ENCODE assay signal across 1 cellular context in the genomic region with DNA sequence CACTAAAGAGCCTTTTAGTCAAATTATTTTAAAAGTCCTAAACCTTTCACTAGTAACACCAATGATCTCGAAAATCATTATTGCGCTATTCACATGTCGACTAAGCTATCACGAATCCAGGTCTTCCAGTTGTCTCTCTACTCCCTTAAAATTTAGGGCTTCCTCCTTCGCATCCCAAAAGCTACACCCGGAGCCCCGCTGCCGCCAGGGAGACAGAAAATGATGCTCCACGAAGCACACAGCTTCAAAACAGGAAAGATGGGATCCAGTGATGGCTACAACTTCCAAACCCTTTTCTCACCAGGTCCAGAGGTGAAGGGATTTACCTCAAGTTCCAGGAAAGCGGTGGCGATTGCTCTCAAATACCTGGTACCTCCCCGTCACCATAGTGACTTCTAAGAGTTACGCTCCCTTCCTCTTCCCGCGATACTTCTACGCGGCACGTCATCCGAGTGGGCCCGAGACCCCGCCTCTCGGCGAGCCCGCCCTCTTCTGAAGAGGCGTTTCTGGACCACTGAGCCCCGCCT.
TF ChIP-seq lines count a peak whose summit lies in the region.

A gene (minus strand): TSS at position 406 of the 527 bp plus-strand sequence. CDS start 14,625 bp downstream, outside the sequence.

TF ChIP-seq in H1, 55 proteins besides CTCF, POLR2A, EP300 and RAD21:
- peak; percentile 95 for TF ChIP-seq CREB1 (IDR thresholded peaks at IDR 0.05)
- TF ChIP-seq CBX8 (IDR thresholded peaks at IDR 0.05; ENCODE audit: borderline replicate concordance, low read depth, low read length) = no peak
- TF ChIP-seq YY1 (IDR thresholded peaks at IDR 0.05; ENCODE audit: low read depth, low read length) = no peak; the same call in 1 of the 2 replicates
- TF ChIP-seq KDM1A (IDR thresholded peaks at IDR 0.05; ENCODE audit: borderline replicate concordance, low read length) = no peak
- no peak for TF ChIP-seq SIRT6 (IDR thresholded peaks at IDR 0.05; ENCODE audit: low read length)
- no peak for TF ChIP-seq CHD1 (IDR thresholded peaks at IDR 0.05; ENCODE audit: low read depth, low read length)
- peak; percentile 15 for TF ChIP-seq TAF7 (optimal IDR thresholded peaks at IDR 0.05; ENCODE audit: borderline replicate concordance, low read depth, low read length)
- TF ChIP-seq, protein P1, sequence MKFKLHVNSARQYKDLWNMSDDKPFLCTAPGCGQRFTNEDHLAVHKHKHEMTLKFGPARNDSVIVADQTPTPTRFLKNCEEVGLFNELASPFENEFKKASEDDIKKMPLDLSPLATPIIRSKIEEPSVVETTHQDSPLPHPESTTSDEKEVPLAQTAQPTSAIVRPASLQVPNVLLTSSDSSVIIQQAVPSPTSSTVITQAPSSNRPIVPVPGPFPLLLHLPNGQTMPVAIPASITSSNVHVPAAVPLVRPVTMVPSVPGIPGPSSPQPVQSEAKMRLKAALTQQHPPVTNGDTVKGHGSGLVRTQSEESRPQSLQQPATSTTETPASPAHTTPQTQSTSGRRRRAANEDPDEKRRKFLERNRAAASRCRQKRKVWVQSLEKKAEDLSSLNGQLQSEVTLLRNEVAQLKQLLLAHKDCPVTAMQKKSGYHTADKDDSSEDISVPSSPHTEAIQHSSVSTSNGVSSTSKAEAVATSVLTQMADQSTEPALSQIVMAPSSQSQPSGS (IDR thresholded peaks at IDR 0.05; ENCODE audit: low read length) = no peak
- peak; percentile 98 for TF ChIP-seq CHD2 (IDR thresholded peaks at IDR 0.05; ENCODE audit: low read length)
- no peak for TF ChIP-seq EZH2 (IDR thresholded peaks at IDR 0.05; ENCODE audit: low read depth, low read length, severe bottlenecking)
- TF ChIP-seq, protein P2, sequence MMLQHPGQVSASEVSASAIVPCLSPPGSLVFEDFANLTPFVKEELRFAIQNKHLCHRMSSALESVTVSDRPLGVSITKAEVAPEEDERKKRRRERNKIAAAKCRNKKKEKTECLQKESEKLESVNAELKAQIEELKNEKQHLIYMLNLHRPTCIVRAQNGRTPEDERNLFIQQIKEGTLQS (IDR thresholded peaks at IDR 0.05; ENCODE audit: insufficient read depth, low read depth, low read length) = no peak
- no peak for TF ChIP-seq SIX5 (IDR thresholded peaks at IDR 0.05; ENCODE audit: low read depth, low read length)
- TF ChIP-seq GTF2F1 (IDR thresholded peaks at IDR 0.05; ENCODE audit: borderline replicate concordance, low read depth, low read length) = no peak
- TF ChIP-seq BCL11A (IDR thresholded peaks at IDR 0.05; ENCODE audit: low read depth in 2 of 2, low read length in 2 of 2) = no peak
- TF ChIP-seq, protein P3, sequence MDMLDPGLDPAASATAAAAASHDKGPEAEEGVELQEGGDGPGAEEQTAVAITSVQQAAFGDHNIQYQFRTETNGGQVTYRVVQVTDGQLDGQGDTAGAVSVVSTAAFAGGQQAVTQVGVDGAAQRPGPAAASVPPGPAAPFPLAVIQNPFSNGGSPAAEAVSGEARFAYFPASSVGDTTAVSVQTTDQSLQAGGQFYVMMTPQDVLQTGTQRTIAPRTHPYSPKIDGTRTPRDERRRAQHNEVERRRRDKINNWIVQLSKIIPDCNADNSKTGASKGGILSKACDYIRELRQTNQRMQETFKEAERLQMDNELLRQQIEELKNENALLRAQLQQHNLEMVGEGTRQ (IDR thresholded peaks at IDR 0.05; ENCODE audit: low read length) = no peak
- no peak for TF ChIP-seq EGR1 (IDR thresholded peaks at IDR 0.05; ENCODE audit: borderline replicate concordance, low read depth, low read length)
- no peak for TF ChIP-seq MAFK (IDR thresholded peaks at IDR 0.05; ENCODE audit: low read depth, low read length)
- TF ChIP-seq SIN3A (conservative IDR thresholded peaks at IDR 0.05 in 1 of 2, IDR thresholded peaks at IDR 0.05 in 1 of 2; ENCODE audit: low read depth in 1 of 2, low read length in 2 of 2) = peak; percentile 40 to 67; a peak in 1 of 4 replicates
- TF ChIP-seq CEBPB (IDR thresholded peaks at IDR 0.05; ENCODE audit: low read depth, low read length) = no peak
- TF ChIP-seq RBBP5 (IDR thresholded peaks at IDR 0.05; ENCODE audit: borderline replicate concordance, low read depth, low read length) = no peak
- TF ChIP-seq SAP30 (IDR thresholded peaks at IDR 0.05; ENCODE audit: insufficient read depth, insufficient replicate concordance, low read length) = peak; percentile 68
- TF ChIP-seq NANOG (IDR thresholded peaks at IDR 0.05; ENCODE audit: insufficient read depth, low read depth, low read length, poor library complexity, severe bottlenecking) = no peak
- peak; percentile 28; the same call in 1 of the 2 replicates for TF ChIP-seq TAF1 (IDR thresholded peaks at IDR 0.05; ENCODE audit: low read depth, low read length)
- TF ChIP-seq, protein P4, sequence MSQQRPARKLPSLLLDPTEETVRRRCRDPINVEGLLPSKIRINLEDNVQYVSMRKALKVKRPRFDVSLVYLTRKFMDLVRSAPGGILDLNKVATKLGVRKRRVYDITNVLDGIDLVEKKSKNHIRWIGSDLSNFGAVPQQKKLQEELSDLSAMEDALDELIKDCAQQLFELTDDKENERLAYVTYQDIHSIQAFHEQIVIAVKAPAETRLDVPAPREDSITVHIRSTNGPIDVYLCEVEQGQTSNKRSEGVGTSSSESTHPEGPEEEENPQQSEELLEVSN (IDR thresholded peaks at IDR 0.05) = no peak
- TF ChIP-seq KDM4A (IDR thresholded peaks at IDR 0.05; ENCODE audit: low read depth, low read length, severe bottlenecking) = peak; percentile 93
- peak; percentile 31; the same call in 1 of the 2 replicates for TF ChIP-seq TBP (IDR thresholded peaks at IDR 0.05; ENCODE audit: low read depth, low read length)
- no peak for TF ChIP-seq FOSL1 (IDR thresholded peaks at IDR 0.05; ENCODE audit: insufficient read depth, low read depth, low read length)
- no peak for TF ChIP-seq CTBP2 (IDR thresholded peaks at IDR 0.05; ENCODE audit: borderline replicate concordance, insufficient read depth, insufficient read length, low read length)
- TF ChIP-seq RXRA (IDR thresholded peaks at IDR 0.05; ENCODE audit: insufficient read depth, low read depth, low read length) = no peak
- no peak for TF ChIP-seq HDAC6 (IDR thresholded peaks at IDR 0.05; ENCODE audit: low read depth, low read length)
- no peak; the same call in 1 of the 2 replicates for TF ChIP-seq KDM5A (IDR thresholded peaks at IDR 0.05; ENCODE audit: low read length)
- no peak for TF ChIP-seq GABPA (IDR thresholded peaks at IDR 0.05; ENCODE audit: borderline replicate concordance, insufficient read depth, low read length)
- TF ChIP-seq, protein P5, sequence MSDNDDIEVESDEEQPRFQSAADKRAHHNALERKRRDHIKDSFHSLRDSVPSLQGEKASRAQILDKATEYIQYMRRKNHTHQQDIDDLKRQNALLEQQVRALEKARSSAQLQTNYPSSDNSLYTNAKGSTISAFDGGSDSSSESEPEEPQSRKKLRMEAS (IDR thresholded peaks at IDR 0.05) = no peak
- TF ChIP-seq TCF12 (IDR thresholded peaks at IDR 0.05; ENCODE audit: low read depth, low read length) = no peak
- no peak for TF ChIP-seq CBX5 (IDR thresholded peaks at IDR 0.05; ENCODE audit: low read depth, low read length)
- no peak for TF ChIP-seq JUND (IDR thresholded peaks at IDR 0.05; ENCODE audit: low read length)
- peak; percentile 79; the same call in 1 of the 2 replicates for TF ChIP-seq POLR2AphosphoS5 (IDR thresholded peaks at IDR 0.05; ENCODE audit: low read depth, low read length)
- no peak for TF ChIP-seq ZNF274 (IDR thresholded peaks at IDR 0.05; ENCODE audit: borderline replicate concordance, extremely low read depth, low read length)
- TF ChIP-seq SP2 (IDR thresholded peaks at IDR 0.05; ENCODE audit: low read length) = no peak
- no peak for TF ChIP-seq SUZ12 (IDR thresholded peaks at IDR 0.05; ENCODE audit: low read length)
- peak; percentile 28; the same call in 1 of the 2 replicates for TF ChIP-seq PHF8 (conservative IDR thresholded peaks at IDR 0.05; ENCODE audit: low read depth, low read length)
- no peak for TF ChIP-seq BACH1 (IDR thresholded peaks at IDR 0.05; ENCODE audit: low read length)
- no peak for TF ChIP-seq RNF2 (IDR thresholded peaks at IDR 0.05; ENCODE audit: borderline replicate concordance, low read depth, low read length, missing control alignments, poor library complexity, severe bottlenecking)
- no peak for TF ChIP-seq JUN (IDR thresholded peaks at IDR 0.05; ENCODE audit: low read depth, low read length)
- no peak for TF ChIP-seq ASH2L (IDR thresholded peaks at IDR 0.05; ENCODE audit: low read length)
- TF ChIP-seq RFX5 (IDR thresholded peaks at IDR 0.05; ENCODE audit: borderline replicate concordance, low read depth, low read length) = no peak
- peak; percentile 88 for TF ChIP-seq BRCA1 (IDR thresholded peaks at IDR 0.05; ENCODE audit: low read depth, low read length)
- TF ChIP-seq TEAD4 (IDR thresholded peaks at IDR 0.05; ENCODE audit: low read depth, low read length) = 0 out of 2 replicates have a peak, but pooled peaks have one; percentile 56
- no peak for TF ChIP-seq POU5F1 (IDR thresholded peaks at IDR 0.05; ENCODE audit: low read depth, low read length)
- TF ChIP-seq SP4 (IDR thresholded peaks at IDR 0.05; ENCODE audit: low read length) = no peak
- no peak for TF ChIP-seq SRF (IDR thresholded peaks at IDR 0.05; ENCODE audit: low read depth, low read length)
- peak; percentile 66; the same call in 1 of the 2 replicates for TF ChIP-seq SP1 (IDR thresholded peaks at IDR 0.05; ENCODE audit: low read depth, low read length)
- no peak for TF ChIP-seq NRF1 (IDR thresholded peaks at IDR 0.05; ENCODE audit: low read depth, low read length)
- TF ChIP-seq HDAC2 (IDR thresholded peaks at IDR 0.05; ENCODE audit: borderline replicate concordance in 1 of 2, low read depth in 2 of 2, low read length in 2 of 2) = no peak
- TF ChIP-seq, protein P6, sequence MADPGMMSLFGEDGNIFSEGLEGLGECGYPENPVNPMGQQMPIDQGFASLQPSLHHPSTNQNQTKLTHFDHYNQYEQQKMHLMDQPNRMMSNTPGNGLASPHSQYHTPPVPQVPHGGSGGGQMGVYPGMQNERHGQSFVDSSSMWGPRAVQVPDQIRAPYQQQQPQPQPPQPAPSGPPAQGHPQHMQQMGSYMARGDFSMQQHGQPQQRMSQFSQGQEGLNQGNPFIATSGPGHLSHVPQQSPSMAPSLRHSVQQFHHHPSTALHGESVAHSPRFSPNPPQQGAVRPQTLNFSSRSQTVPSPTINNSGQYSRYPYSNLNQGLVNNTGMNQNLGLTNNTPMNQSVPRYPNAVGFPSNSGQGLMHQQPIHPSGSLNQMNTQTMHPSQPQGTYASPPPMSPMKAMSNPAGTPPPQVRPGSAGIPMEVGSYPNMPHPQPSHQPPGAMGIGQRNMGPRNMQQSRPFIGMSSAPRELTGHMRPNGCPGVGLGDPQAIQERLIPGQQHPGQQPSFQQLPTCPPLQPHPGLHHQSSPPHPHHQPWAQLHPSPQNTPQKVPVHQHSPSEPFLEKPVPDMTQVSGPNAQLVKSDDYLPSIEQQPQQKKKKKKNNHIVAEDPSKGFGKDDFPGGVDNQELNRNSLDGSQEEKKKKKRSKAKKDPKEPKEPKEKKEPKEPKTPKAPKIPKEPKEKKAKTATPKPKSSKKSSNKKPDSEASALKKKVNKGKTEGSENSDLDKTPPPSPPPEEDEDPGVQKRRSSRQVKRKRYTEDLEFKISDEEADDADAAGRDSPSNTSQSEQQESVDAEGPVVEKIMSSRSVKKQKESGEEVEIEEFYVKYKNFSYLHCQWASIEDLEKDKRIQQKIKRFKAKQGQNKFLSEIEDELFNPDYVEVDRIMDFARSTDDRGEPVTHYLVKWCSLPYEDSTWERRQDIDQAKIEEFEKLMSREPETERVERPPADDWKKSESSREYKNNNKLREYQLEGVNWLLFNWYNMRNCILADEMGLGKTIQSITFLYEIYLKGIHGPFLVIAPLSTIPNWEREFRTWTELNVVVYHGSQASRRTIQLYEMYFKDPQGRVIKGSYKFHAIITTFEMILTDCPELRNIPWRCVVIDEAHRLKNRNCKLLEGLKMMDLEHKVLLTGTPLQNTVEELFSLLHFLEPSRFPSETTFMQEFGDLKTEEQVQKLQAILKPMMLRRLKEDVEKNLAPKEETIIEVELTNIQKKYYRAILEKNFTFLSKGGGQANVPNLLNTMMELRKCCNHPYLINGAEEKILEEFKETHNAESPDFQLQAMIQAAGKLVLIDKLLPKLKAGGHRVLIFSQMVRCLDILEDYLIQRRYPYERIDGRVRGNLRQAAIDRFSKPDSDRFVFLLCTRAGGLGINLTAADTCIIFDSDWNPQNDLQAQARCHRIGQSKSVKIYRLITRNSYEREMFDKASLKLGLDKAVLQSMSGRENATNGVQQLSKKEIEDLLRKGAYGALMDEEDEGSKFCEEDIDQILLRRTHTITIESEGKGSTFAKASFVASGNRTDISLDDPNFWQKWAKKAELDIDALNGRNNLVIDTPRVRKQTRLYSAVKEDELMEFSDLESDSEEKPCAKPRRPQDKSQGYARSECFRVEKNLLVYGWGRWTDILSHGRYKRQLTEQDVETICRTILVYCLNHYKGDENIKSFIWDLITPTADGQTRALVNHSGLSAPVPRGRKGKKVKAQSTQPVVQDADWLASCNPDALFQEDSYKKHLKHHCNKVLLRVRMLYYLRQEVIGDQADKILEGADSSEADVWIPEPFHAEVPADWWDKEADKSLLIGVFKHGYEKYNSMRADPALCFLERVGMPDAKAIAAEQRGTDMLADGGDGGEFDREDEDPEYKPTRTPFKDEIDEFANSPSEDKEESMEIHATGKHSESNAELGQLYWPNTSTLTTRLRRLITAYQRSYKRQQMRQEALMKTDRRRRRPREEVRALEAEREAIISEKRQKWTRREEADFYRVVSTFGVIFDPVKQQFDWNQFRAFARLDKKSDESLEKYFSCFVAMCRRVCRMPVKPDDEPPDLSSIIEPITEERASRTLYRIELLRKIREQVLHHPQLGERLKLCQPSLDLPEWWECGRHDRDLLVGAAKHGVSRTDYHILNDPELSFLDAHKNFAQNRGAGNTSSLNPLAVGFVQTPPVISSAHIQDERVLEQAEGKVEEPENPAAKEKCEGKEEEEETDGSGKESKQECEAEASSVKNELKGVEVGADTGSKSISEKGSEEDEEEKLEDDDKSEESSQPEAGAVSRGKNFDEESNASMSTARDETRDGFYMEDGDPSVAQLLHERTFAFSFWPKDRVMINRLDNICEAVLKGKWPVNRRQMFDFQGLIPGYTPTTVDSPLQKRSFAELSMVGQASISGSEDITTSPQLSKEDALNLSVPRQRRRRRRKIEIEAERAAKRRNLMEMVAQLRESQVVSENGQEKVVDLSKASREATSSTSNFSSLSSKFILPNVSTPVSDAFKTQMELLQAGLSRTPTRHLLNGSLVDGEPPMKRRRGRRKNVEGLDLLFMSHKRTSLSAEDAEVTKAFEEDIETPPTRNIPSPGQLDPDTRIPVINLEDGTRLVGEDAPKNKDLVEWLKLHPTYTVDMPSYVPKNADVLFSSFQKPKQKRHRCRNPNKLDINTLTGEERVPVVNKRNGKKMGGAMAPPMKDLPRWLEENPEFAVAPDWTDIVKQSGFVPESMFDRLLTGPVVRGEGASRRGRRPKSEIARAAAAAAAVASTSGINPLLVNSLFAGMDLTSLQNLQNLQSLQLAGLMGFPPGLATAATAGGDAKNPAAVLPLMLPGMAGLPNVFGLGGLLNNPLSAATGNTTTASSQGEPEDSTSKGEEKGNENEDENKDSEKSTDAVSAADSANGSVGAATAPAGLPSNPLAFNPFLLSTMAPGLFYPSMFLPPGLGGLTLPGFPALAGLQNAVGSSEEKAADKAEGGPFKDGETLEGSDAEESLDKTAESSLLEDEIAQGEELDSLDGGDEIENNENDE (IDR thresholded peaks at IDR 0.05; ENCODE audit: insufficient replicate concordance, low read length) = no peak
